In the genomic region with DNA sequence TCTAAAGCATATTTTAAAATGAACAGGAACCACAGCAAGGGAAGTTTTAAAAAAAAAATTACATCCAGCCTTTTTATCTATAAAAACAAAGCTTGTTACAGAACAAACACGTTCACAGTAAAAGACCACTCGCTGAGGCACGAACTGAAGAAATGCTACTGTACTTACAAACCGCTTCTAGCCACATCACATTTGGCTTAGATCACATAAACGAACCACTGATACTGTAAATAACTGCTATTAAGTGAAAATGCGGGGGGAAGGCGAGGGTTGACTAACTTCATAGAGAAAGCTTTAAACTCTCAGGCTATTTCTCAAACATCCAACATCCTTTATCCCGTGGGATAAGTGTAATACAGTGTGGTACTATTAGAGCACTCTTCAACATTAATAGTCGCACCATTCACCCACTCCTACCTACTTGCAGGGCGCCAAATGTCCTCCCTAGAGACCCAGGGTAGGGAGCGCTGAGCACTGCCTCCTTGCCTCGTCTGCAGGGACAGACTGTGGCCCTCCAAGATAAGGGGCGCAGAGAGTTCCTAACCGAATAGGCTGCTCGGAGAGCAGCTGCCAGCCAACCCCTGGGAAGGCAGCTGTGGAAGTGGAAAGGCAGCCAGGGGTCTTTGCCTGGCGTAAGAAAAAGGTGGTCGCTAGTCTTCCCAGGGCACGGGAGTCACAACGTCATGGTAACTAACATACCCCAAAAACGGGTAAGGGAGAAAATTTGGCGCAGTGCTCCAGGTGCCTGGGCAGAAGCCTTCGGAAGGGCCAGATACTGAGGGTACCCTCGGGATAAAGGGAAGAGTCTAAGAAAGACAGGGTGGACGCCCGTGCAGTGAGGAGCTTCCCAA, we compare ENCODE assay signal across 8 cellular contexts. TPM values are rescaled to one million over a fixed set of nuclear protein-coding genes. Genes with fewer than 3 reads are reported as not detected.
DNase-seq lines count a peak whose midpoint lies in the region; ATAC-seq, FAIRE-seq and TF ChIP-seq lines count a peak whose summit lies in the region.

No MANE protein-coding gene starts in this region.

- H3K4me1 Mint-ChIP-seq in GM23338 (peaks cover 5% of the 10 kb centered on the region), naive B cell (peaks cover 25 to 40% (median 27%) of the 10 kb centered on the region in 3 donors)
- peaks cover 40% of the 10 kb centered on the region for H3K4me1 Mint-ChIP-seq in activated CD4-positive, alpha-beta memory T cell treated with anti-CD3 and anti-CD28 coated beads for 36 hours (ENCODE audit: low read depth)

- POLR2A ChIA-PET in activated CD4-positive, alpha-beta memory T cell treated with anti-CD3 and anti-CD28 coated beads for 36 hours (lab: Charles Lee) = interaction anchor here (0.9 to 2.3 kb wide), 4 partner anchors 11 to 108 kb away, joined by 3 to 6 read pairs (median 4); no protein-coding TSS in a partner anchor

- H3K4me3 ChIP-seq in GM06990 (replicated peaks; ENCODE audit: low read depth, low read length) (peak overlapping the region; percentile 84), GM23338 (peak overlapping the region; percentile 76), esophagus (ENCODE audit: low read depth in 1 of 2, low read length in 2 of 2) (peak overlapping the region; percentile 64 to 72)

- H3K9me2 ChIP-seq in GM23338 (ENCODE audit: insufficient read depth) = peaks cover 6% of the 10 kb centered on the region; the same call in 1 of the 2 replicates

- TF ChIP-seq CTCF in GM06990 (IDR thresholded peaks at IDR 0.05; ENCODE audit: insufficient read depth, low read length, poor library complexity, severe bottlenecking) (no peak), GM23338 (conservative IDR thresholded peaks at IDR 0.05; ENCODE audit: low read depth in 2 of 2) (no peak)

- H3K4me1 ChIP-seq in GM23338 (ENCODE audit: insufficient read depth) = no peaks in the 10 kb centered on the region; the same call in 1 of the 2 replicates
- H3K4me1 ChIP-seq in esophagus (ENCODE audit: control insufficient read depth in 2 of 2, insufficient read depth in 2 of 2, low read length in 1 of 2) = peaks cover 0 to 2% of the 10 kb centered on the region in 2 donors

- no peaks in the 10 kb centered on the region for H3K9me3 ChIP-seq in esophagus (ENCODE audit: control insufficient read depth in 2 of 2, insufficient read depth in 1 of 2, low read depth in 1 of 2, low read length in 1 of 2)

- H3K4me3 Mint-ChIP-seq in GM23338 (peak overlapping the region; percentile 82), naive B cell (peak overlapping the region; percentile 91 to 99 (median 97))
- peak overlapping the region; percentile 93 for H3K4me3 Mint-ChIP-seq in activated CD4-positive, alpha-beta memory T cell treated with anti-CD3 and anti-CD28 coated beads for 36 hours

- no peaks in the 10 kb centered on the region for H3K79me2 ChIP-seq in GM23338 (replicated peaks; ENCODE audit: insufficient read depth)

- no peaks in the 10 kb centered on the region for H4K20me1 ChIP-seq in GM23338 (replicated peaks; ENCODE audit: insufficient read depth)

- CTCF ChIA-PET in activated CD4-positive, alpha-beta memory T cell treated with anti-CD3 and anti-CD28 coated beads for 36 hours (lab: Charles Lee) = interaction anchor here (0.6 to 2.3 kb wide), 12 partner anchors 15 to 209 kb away, joined by 3 to 17 read pairs (median 4); no protein-coding TSS in a partner anchor

- FAIRE-seq in urothelium cell line (lab: Jason Lieb, UNC) = no peak

- no peak for DNase-seq in GM06990 (ENCODE audit: extremely low read depth, insufficient read length)
- peak; percentile 62 for DNase-seq in GM23338 (ENCODE audit: low spot score)
- peak; percentile 29 for DNase-seq in M059J (ENCODE audit: low read depth)
- peak; percentile 52 for DNase-seq in activated CD4-positive, alpha-beta memory T cell treated with anti-CD3 and anti-CD28 coated beads for 36 hours
- DNase-seq in naive B cell = peak; percentile 16
- peak; percentile 40 for DNase-seq in urothelium cell line (ENCODE audit: low spot score)
- no peak for DNase-seq in NOMO-1 treated with DMSO at 0.1 percent for 48 hours (lab: John Stamatoyannopoulos, UW; ENCODE audit: unreplicated experiment)

- intact Hi-C loops in activated CD4-positive, alpha-beta memory T cell treated with anti-CD3 and anti-CD28 coated beads for 36 hours (cut with micrococcal nuclease) = loop anchor here (1.0 to 5.0 kb wide), 4 partner anchors 7 to 523 kb away; a partner anchor contains a TSS

- H3K27ac Mint-ChIP-seq in GM23338 (no peak overlapping the region), naive B cell (peak overlapping the region; percentile 48 to 95 (median 82))
- H3K27ac Mint-ChIP-seq in activated CD4-positive, alpha-beta memory T cell treated with anti-CD3 and anti-CD28 coated beads for 36 hours = peak overlapping the region; percentile 84

- H3K4me2 ChIP-seq in GM23338 = peak overlapping the region; percentile 94

- H2AFZ ChIP-seq in GM23338 = peak overlapping the region; percentile 98

- ATAC-seq in GM23338 = peak; percentile 72
- peak; percentile 27 to 32 for ATAC-seq in naive B cell (ENCODE audit: low read depth in 2 of 2)

- H3K36me3 Mint-ChIP-seq in GM23338 (ENCODE audit: low read depth) (no peaks in the 10 kb centered on the region), naive B cell (peaks cover 0 to 3% of the 10 kb centered on the region in 2 donors)
- H3K36me3 Mint-ChIP-seq in activated CD4-positive, alpha-beta memory T cell treated with anti-CD3 and anti-CD28 coated beads for 36 hours = peaks cover 14% of the 10 kb centered on the region

- no peaks in the 10 kb centered on the region for H3K36me3 ChIP-seq in GM06990 (ENCODE audit: control insufficient read depth, insufficient read depth, low read length)
- no peaks in the 10 kb centered on the region for H3K36me3 ChIP-seq in GM23338 (ENCODE audit: insufficient read depth)
- H3K36me3 ChIP-seq in esophagus (ENCODE audit: control insufficient read depth in 2 of 2, insufficient read depth in 2 of 2, low read length in 1 of 2) = no peaks in the 10 kb centered on the region

- H3K27ac ChIP-seq in GM23338 (ENCODE audit: low read depth) (no peak overlapping the region), esophagus (ENCODE audit: low read depth in 2 of 2, low read length in 1 of 2) (peak overlapping the region; percentile 62 to 87)

- H3K27me3 ChIP-seq in GM06990 (replicated peaks; ENCODE audit: control insufficient read depth, insufficient read depth, low read length) (no peaks in the 10 kb centered on the region), GM23338 (ENCODE audit: insufficient read depth) (peaks cover 22% of the 10 kb centered on the region), esophagus (ENCODE audit: control insufficient read depth in 1 of 2, insufficient read depth in 2 of 2, low read length in 2 of 2) (no peaks in the 10 kb centered on the region)

- peaks cover 16% of the 10 kb centered on the region for H3K27me3 Mint-ChIP-seq in GM23338 (ENCODE audit: insufficient read depth, low read depth, poor library complexity)
- no peaks in the 10 kb centered on the region for H3K27me3 Mint-ChIP-seq in activated CD4-positive, alpha-beta memory T cell treated with anti-CD3 and anti-CD28 coated beads for 36 hours
- H3K27me3 Mint-ChIP-seq in naive B cell = no peaks in the 10 kb centered on the region

- WGBS in esophagus, 2 donors = 2 to 4% methylated on average over 25 of the region's 25 CpGs

- H3F3A ChIP-seq in GM23338 (replicated peaks; ENCODE audit: low read depth) = no peaks in the 10 kb centered on the region

- no peaks in the 10 kb centered on the region; the same call in 2 of the 3 replicates for H3K9me3 Mint-ChIP-seq in GM23338
- no peaks in the 10 kb centered on the region for H3K9me3 Mint-ChIP-seq in activated CD4-positive, alpha-beta memory T cell treated with anti-CD3 and anti-CD28 coated beads for 36 hours
- peaks cover 0 to 4% (median 0%) of the 10 kb centered on the region in 7 donors for H3K9me3 Mint-ChIP-seq in naive B cell

TF ChIP-seq in GM23338, 12 proteins besides CTCF, POLR2A, EP300 and RAD21 (continues in another document):
- TF ChIP-seq POLR2AphosphoS5 (IDR thresholded peaks at IDR 0.05; ENCODE audit: low read depth) = no peak

RNA-seq across cellular contexts. Expression of a gene that starts 0.8 kb away (rescaled TPM):
- total RNA-seq in GM23338 (2014; rRNA removed; shearing (Covaris generic)) = 0.58 and 1.3 TPM in 2 replicates
- 0.82 and 1.2 TPM in 2 replicates for polyA plus RNA-seq in GM23338 (2016; fragmentation: Nextera tagmentation; extraction: Ambion mirVana)
- total RNA-seq in M059J (2014; rRNA removed; shearing (Covaris generic)) = 1.6 and 2.5 TPM in 2 replicates
- 1 to 10 TPM; 9.2 to 9.5 TPM for total RNA-seq in activated CD4-positive, alpha-beta memory T cell treated with anti-CD3 and anti-CD28 coated beads for 36 hours
- 1 to 10 TPM; 1.0 to 1.1 TPM for polyA plus RNA-seq in esophagus
- polyA plus RNA-seq in naive B cell (ENCODE audit: low read depth in 6 of 6) = 1 to 10 TPM; 1.9 to 6.5 (median 4.1) TPM

Comparison
In these comparisons a context has a peak if more than half of its experiments do, and no peak if none do; other contexts are left out.
1. DNase-seq: peak in GM23338 (single experiment), M059J (single experiment), activated CD4-positive, alpha-beta memory T cell treated with anti-CD3 and anti-CD28 coated beads for 36 hours (single experiment), naive B cell (single experiment) and urothelium cell line (single experiment); none in GM06990 (single experiment) and NOMO-1 treated with DMSO at 0.1 percent for 48 hours (single experiment).
2. Peak in every context shown above with its lines, with median percentiles within 50 percentile points of each other: H3K4me3 ChIP-seq and H3K4me3 Mint-ChIP-seq.